29 cellular contexts compared by ENCODE assay signal in the genomic region with DNA sequence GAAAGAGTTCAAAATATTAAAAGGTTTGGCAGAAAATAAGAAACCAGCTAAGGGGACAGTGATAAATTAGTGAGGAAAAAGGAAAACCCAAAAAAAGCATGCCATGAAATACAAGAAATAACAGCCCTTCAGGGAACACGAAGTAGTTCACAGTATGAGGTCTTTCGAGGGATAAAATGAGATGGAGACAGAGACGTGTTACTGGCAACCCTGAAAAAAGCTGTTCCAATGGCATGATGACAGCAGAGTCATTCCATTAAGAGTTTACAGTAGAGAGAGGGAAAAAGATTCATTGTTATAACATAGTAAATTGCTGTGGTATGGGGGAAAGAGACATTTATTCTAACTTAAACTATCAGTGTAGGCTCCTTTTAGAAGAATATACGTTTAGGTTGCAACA.
"Had no signal": no experiment of that assay in that cellular context is flagged by ENCODE, and none has a peak within 500 bp of the region (broad histone marks: within the 10 kb centered on the region; RNA-seq: fewer than 3 reads in every experiment).

No MANE protein-coding gene starts in this region.

- H3K27ac ChIP-seq: brain microvascular endothelial cell, colonic mucosa, epithelial cell of prostate, esophagus squamous epithelium, gastroesophageal sphincter, WERI-Rb-1 had no signal

- H3K27ac Mint-ChIP-seq: activated B cell treated with CpG ODN at 0.5 μM for 24 hours; activated CD8-positive, alpha-beta T cell treated with anti-CD3 and anti-CD28 coated beads for 36 hours; activated naive CD8-positive, alpha-beta T cell; activated T-helper 17 cell treated with anti-CD3 and anti-CD28 coated beads, Interleukin-2, amount 50 U/mL, for 72 hours; T-helper 17 cell; T-helper 2 cell treated with Interferon-gamma antibody and Interleukin-4, amounts not matched to agents 5 μg/mL and 100 μg/mL, for 36 hours had no signal

- H3K27me3 ChIP-seq: brain microvascular endothelial cell, colonic mucosa, esophagus squamous epithelium, gastroesophageal sphincter had no signal

- H3K4me3 ChIP-seq: colonic mucosa, esophagus squamous epithelium, gastroesophageal sphincter had no signal

- H3K36me3 ChIP-seq: brain microvascular endothelial cell, colonic mucosa, esophagus squamous epithelium, gastroesophageal sphincter, WERI-Rb-1 had no signal

- H3K9me3 ChIP-seq: colonic mucosa, esophagus squamous epithelium, gastroesophageal sphincter had no signal

- H3K4me3 Mint-ChIP-seq: activated B cell treated with CpG ODN at 0.5 μM for 24 hours; activated CD8-positive, alpha-beta T cell treated with anti-CD3 and anti-CD28 coated beads for 36 hours; activated naive CD8-positive, alpha-beta T cell; activated T-cell treated with anti-CD3 and anti-CD28 coated beads, Interleukin-2, amount 50 U/mL, for 4 hours; activated T-helper 17 cell treated with anti-CD3 and anti-CD28 coated beads, Interleukin-2, amount 50 U/mL, for 72 hours; central memory CD8-positive, alpha-beta T cell; T-helper 17 cell; T-helper 2 cell treated with Interferon-gamma antibody and Interleukin-4, amounts not matched to agents 5 μg/mL and 100 μg/mL, for 36 hours had no signal

- H3K4me1 ChIP-seq: colonic mucosa, esophagus squamous epithelium, gastroesophageal sphincter had no signal

- H3K9me3 Mint-ChIP-seq: activated B cell treated with CpG ODN at 0.5 μM for 24 hours; activated CD8-positive, alpha-beta T cell treated with anti-CD3 and anti-CD28 coated beads for 36 hours; T-helper 2 cell treated with Interferon-gamma antibody and Interleukin-4, amounts not matched to agents 5 μg/mL and 100 μg/mL, for 36 hours had no signal

- H3K4me1 Mint-ChIP-seq: activated B cell treated with CpG ODN at 0.5 μM for 24 hours; activated T-helper 17 cell treated with anti-CD3 and anti-CD28 coated beads, Interleukin-2, amount 50 U/mL, for 72 hours; central memory CD8-positive, alpha-beta T cell; T-helper 17 cell had no signal

- DNase-seq: activated B cell treated with CpG ODN at 0.5 μM for 24 hours; activated CD4-positive, alpha-beta T cell treated with anti-CD3 and anti-CD28 coated beads for 48 hours; activated CD4-positive, alpha-beta T cell treated with anti-CD3 and anti-CD28 coated beads, Interleukin-2, amount 50 U/mL, for 1 hour; activated CD4-positive, alpha-beta T cell treated with anti-CD3 and anti-CD28 coated beads, Interleukin-2, amount 50 U/mL, for 48 hours; activated CD8-positive, alpha-beta memory T cell treated with anti-CD3 and anti-CD28 coated beads for 24 hours; activated CD8-positive, alpha-beta T cell treated with anti-CD3 and anti-CD28 coated beads for 36 hours; activated effector memory CD4-positive, alpha-beta T cell treated with Interleukin-2 at 50 U/mL for 16 hours; activated gamma-delta T cell treated with Interleukin-2 at 50 U/mL for 16 hours; activated naive CD4-positive, alpha-beta T cell treated with anti-CD3 and anti-CD28 coated beads, Interleukin-2, amount 50 U/mL, for 16 hours; activated naive CD4-positive, alpha-beta T cell treated with Interleukin-2 at 50 U/mL for 16 hours; activated T-cell treated with anti-CD3 and anti-CD28 coated beads, Interleukin-2, amount 50 U/mL, for 4 hours; amniotic stem cell; anterior cingulate cortex; brain microvascular endothelial cell; colonic mucosa; effector CD8-positive, alpha-beta T cell; esophagus squamous epithelium; foreskin melanocyte; T-helper 1 cell; T-helper 17 cell; T1000; WERI-Rb-1 had no signal

- H3K36me3 Mint-ChIP-seq: activated naive CD8-positive, alpha-beta T cell had no signal

- ATAC-seq: activated CD4-positive, CD25-positive, alpha-beta regulatory T cell treated with anti-CD3 and anti-CD28 coated beads, Interleukin-2, amount 50 U/mL, for 24 hours; activated CD8-positive, alpha-beta T cell treated with anti-CD3 and anti-CD28 coated beads for 36 hours; activated T-cell treated with anti-CD3 and anti-CD28 coated beads, Interleukin-2, amount 50 U/mL, for 4 hours; activated T-helper 17 cell treated with anti-CD3 and anti-CD28 coated beads, Interleukin-2, amount 50 U/mL, for 72 hours; gastroesophageal sphincter; T-helper 17 cell had no signal

- H3K27me3 Mint-ChIP-seq: activated B cell treated with CpG ODN at 0.5 μM for 24 hours; activated CD8-positive, alpha-beta T cell treated with anti-CD3 and anti-CD28 coated beads for 36 hours; activated naive CD8-positive, alpha-beta T cell; activated T-helper 17 cell treated with anti-CD3 and anti-CD28 coated beads, Interleukin-2, amount 50 U/mL, for 72 hours; central memory CD8-positive, alpha-beta T cell; T-helper 17 cell had no signal
